ENCODE assay signal across 9 cellular contexts in genomic region chr5:149940077-149940574, GRCh38. TPM values are rescaled to one million over a fixed set of nuclear protein-coding genes. Genes with fewer than 3 reads are reported as not detected.
DNase-seq lines count a peak whose midpoint lies in the region; ATAC-seq and TF ChIP-seq lines count a peak whose summit lies in the region.
"Had no signal": no experiment of that assay in that cellular context is flagged by ENCODE, and none has a peak within 500 bp of the region (broad histone marks: within the 10 kb centered on the region; RNA-seq: fewer than 3 reads in every experiment).

No MANE protein-coding gene starts in this region.

- H3K79me2 ChIP-seq in GM23248 (ENCODE audit: insufficient read depth), result no peaks in the 10 kb centered on the region

- H3K9ac ChIP-seq in GM23248, result peak overlapping the region; percentile 81

- H2AFZ ChIP-seq in GM23248, result no peak overlapping the region

- peak; percentile 66 for DNase-seq in GM23248
- peak; percentile 80 to 96 for DNase-seq in NOMO-1 (lab: John Stamatoyannopoulos, UW; ENCODE audit: unreplicated experiment in 2 of 2)
- peak; percentile 90 for DNase-seq in fibroblast of pulmonary artery (ENCODE audit: low read depth)
- no peak for DNase-seq in ureter (ENCODE audit: low spot score)
- no peak for DNase-seq in NCI-H748 treated with DMSO at 0.1 percent for 48 hours (lab: John Stamatoyannopoulos, UW)
- DNase-seq in NCI-H1048 (lab: John Stamatoyannopoulos, UW), result no peak
- DNase-seq: NCI-H774 had no signal

- TF ChIP-seq CTCF in fibroblast of pulmonary artery (IDR thresholded peaks at IDR 0.05; ENCODE audit: low read length, missing control alignments), result no peak

- peaks cover 31% of the 10 kb centered on the region for H3F3A ChIP-seq in GM23248 (ENCODE audit: insufficient read depth)

- H3K9me2 ChIP-seq in GM23248 (ENCODE audit: insufficient read depth), result no peaks in the 10 kb centered on the region

- no peaks in the 10 kb centered on the region for H4K20me1 ChIP-seq in GM23248 (ENCODE audit: insufficient read depth)

- peak overlapping the region; percentile 99 for H3K27ac ChIP-seq in GM23248

- no peaks in the 10 kb centered on the region for H3K9me3 ChIP-seq in GM23248 (ENCODE audit: low read depth)

- in situ Hi-C loops in GM23248 (cut with MboI), result no loop called here

- peak overlapping the region; percentile 80 for H3K4me2 ChIP-seq in GM23248 (ENCODE audit: unreplicated experiment)

- H3K36me3 ChIP-seq in GM23248 (ENCODE audit: low read depth), result no peaks in the 10 kb centered on the region

- 63 to 69% methylated on average over 9 of the region's 9 CpGs for WGBS in GM23248 (ENCODE audit: low coverage in 1 of 2, low lambda C conversion rate in 2 of 2, missing lambda C conversion rate in 2 of 2), 2 experiments

- peaks cover 36% of the 10 kb centered on the region for H3K4me1 ChIP-seq in GM23248 (ENCODE audit: insufficient read depth)

- H3K4me3 ChIP-seq in GM23248, result no peak overlapping the region
- no peak overlapping the region for H3K4me3 ChIP-seq in fibroblast of pulmonary artery (replicated peaks; ENCODE audit: low read depth, low read length)

- ATAC-seq in GM18498 (IDR thresholded peaks at IDR 0.05; ENCODE audit: unreplicated experiment), result peak; percentile 80
- ATAC-seq in HG02610 (IDR thresholded peaks at IDR 0.05; ENCODE audit: unreplicated experiment), result no peak

- no peaks in the 10 kb centered on the region for H3K27me3 ChIP-seq in GM23248 (replicated peaks; ENCODE audit: insufficient read depth)

RNA-seq across cellular contexts. Expression of gene PDE6A, which starts 4.5 kb away (rescaled TPM):
- total RNA-seq in GM23248 (2014; rRNA removed; shearing (Covaris generic)), result not detected in 2 replicates
- not detected in 2 replicates for polyA plus RNA-seq in GM23248 (2016; fragmentation: Nextera tagmentation; extraction: Ambion mirVana)
- total RNA-seq in ureter, result not detected

RNA-seq across cellular contexts. Expression of gene SLC26A2, which starts 20.4 kb away (rescaled TPM):
- 11.1 and 11.4 TPM in 2 replicates for total RNA-seq in GM23248 (2014; rRNA removed; shearing (Covaris generic))
- polyA plus RNA-seq in GM23248 (2016; fragmentation: Nextera tagmentation; extraction: Ambion mirVana), result 5.2 and 6.2 TPM in 2 replicates
- 20.9 TPM for total RNA-seq in ureter

Comparison
In these comparisons a context has a peak if more than half of its experiments do, and no peak if none do; other contexts are left out.
1. DNase-seq: peak in GM23248 (single experiment), NOMO-1 (2 of 2) and fibroblast of pulmonary artery (single experiment); none in ureter (single experiment), NCI-H748 treated with DMSO at 0.1 percent for 48 hours (single experiment) and NCI-H1048 (single experiment).